In the genomic region with DNA sequence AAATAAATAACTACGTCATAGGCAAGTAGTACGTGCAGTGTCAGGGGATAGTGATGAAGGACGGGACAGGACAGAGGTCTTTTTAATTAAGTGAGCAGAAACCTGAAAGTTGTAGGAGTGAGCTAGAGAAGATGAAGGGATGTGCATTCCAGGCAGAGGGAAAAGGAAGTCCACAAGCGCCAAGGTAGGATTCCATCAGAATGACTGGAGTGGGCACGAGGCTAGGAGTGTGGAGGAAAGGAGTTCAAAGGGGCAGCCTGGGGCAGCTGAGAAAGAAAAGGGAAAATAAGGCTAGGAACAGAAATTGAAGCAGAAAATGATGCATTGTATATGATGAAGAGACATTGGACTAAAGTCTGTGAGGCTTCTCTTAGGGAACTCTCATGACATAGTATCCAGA, we compare ENCODE assay signal across 30 cellular contexts.
"Had no signal": no experiment of that assay in that cellular context is flagged by ENCODE, and none has a peak within 500 bp of the region (broad histone marks: within the 10 kb centered on the region; RNA-seq: fewer than 3 reads in every experiment).

No MANE protein-coding gene starts in this region.

- ATAC-seq: activated T-cell treated with anti-CD3 and anti-CD28 coated beads, Interleukin-2, amount 50 U/mL, for 4 hours had no signal

- H3K4me3 ChIP-seq: Peyer's patch, SJSA1 had no signal

- DNase-seq: activated B cell treated with CpG ODN at 0.5 μM for 24 hours; activated CD4-positive, alpha-beta memory T cell treated with anti-CD3 and anti-CD28 coated beads for 36 hours; activated CD4-positive, alpha-beta T cell treated with anti-CD3 and anti-CD28 coated beads for 4 hours; activated CD4-positive, alpha-beta T cell treated with anti-CD3 and anti-CD28 coated beads, Interleukin-2, amount 50 U/mL, for 1 hour; activated CD4-positive, CD25-positive, alpha-beta regulatory T cell treated with anti-CD3 and anti-CD28 coated beads, Interleukin-2, amount 50 U/mL, for 72 hours; activated CD8-positive, alpha-beta memory T cell treated with anti-CD3 and anti-CD28 coated beads, Interleukin-2, amount 50 U/mL, for 4 hours; activated naive CD4-positive, alpha-beta T cell treated with anti-CD3 and anti-CD28 coated beads, Interleukin-2, amount 50 U/mL, for 16 hours; activated naive CD8-positive, alpha-beta T cell treated with anti-CD3 and anti-CD28 coated beads for 36 hours; activated T-cell treated with anti-CD3 and anti-CD28 coated beads for 4 hours; activated T-cell treated with anti-CD3 and anti-CD28 coated beads, Interleukin-2, amount 50 U/mL, for 4 hours; amniotic stem cell; aorta; central memory CD4-positive, alpha-beta T cell; Kasumi-1; KG1; NCI-H1105; NCI-H1417 treated with DMSO at 0.1 percent for 48 hours; NCI-H187 treated with DMSO at 0.1 percent for 48 hours; NCI-H2081; NCI-H345; NCI-H524 treated with DMSO at 0.1 percent for 48 hours; Peyer's patch; RPMI8226; SHP77 treated with DMSO at 0.1 percent for 48 hours; SK-N-SH; SW 1271; T-helper 1 cell; T-helper 2 cell; T-helper 9 cell had no signal
